In the genomic region with DNA sequence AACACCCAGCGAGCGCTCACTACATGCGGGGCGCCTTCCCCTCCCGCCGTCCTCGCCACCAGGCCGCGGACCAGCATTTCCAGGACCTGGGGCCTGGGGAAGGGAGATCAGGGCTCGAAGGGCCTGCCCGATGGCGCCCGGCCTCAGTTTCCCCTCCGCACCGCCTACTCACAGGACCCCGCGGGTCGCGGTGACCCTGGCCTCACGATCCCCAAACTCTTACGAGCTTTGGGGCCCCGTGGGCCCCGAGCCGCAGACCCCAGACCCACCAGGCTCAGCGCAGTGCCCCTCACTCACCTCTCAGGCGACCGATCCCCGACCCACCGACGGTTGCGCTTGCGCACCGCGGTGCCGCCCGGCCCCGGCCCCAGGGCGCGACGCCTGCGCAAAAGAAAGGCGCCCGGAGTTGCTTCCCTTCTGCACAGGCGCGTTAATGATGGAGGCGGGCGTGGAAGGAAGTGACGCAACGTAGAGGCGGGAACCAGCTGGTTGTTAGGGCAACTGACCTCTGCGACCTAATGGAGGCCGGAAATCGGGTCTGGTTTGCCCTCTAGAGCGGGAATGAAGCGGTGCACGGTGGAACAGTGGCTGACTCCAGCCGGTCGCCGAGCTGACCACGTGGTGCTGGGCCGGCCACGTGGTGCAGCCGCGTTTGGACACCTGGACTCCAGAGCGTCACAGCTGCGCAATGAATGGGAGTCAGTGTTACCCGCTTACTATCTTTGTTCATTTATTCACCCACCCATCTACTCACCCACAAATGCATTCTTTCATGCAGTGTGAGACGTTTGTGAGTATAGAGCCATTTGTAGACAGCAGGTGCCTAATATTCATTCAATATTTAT, we compare ENCODE assay signal across 1 cellular context.
TF ChIP-seq lines count a peak whose summit lies in the region.

A gene with protein sequence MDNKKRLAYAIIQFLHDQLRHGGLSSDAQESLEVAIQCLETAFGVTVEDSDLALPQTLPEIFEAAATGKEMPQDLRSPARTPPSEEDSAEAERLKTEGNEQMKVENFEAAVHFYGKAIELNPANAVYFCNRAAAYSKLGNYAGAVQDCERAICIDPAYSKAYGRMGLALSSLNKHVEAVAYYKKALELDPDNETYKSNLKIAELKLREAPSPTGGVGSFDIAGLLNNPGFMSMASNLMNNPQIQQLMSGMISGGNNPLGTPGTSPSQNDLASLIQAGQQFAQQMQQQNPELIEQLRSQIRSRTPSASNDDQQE (minus strand): TSS at position 338 of the 845 bp plus-strand sequence. CDS start 14,205 bp downstream, outside the sequence.

TF ChIP-seq in K562, 482 proteins besides CTCF, POLR2A, EP300 and RAD21 (continued from another document and continues in another):
- TF ChIP-seq ZFP91 (CRISPR knock-in tag; IDR thresholded peaks at IDR 0.05) = 0 out of 2 replicates have a peak, but pooled peaks have one; percentile 50
- peak in 1 of 2 experiments; percentile 94; a peak in 1 of 4 replicates for TF ChIP-seq MLX (CRISPR knock-in tag; conservative IDR thresholded peaks at IDR 0.05)
- TF ChIP-seq NR2C1 (IDR thresholded peaks at IDR 0.05) = peak; percentile 94
- TF ChIP-seq NR2C1 (tag; IDR thresholded peaks at IDR 0.05) = peak; percentile 97
- TF ChIP-seq NR2F6 (CRISPR knock-in tag; IDR thresholded peaks at IDR 0.05) = no peak
- no peak for TF ChIP-seq TCFL5 (CRISPR knock-in tag; conservative IDR thresholded peaks at IDR 0.05)
- 0 out of 2 replicates have a peak, but pooled peaks have one; percentile 9 for TF ChIP-seq SMAD3 (CRISPR knock-in tag; conservative IDR thresholded peaks at IDR 0.05)
- no peak for TF ChIP-seq TAF9B (IDR thresholded peaks at IDR 0.05; ENCODE audit: partially characterized antibody)
- peak; percentile 79; the same call in 1 of the 2 replicates for TF ChIP-seq ZNF175 (CRISPR knock-in tag; IDR thresholded peaks at IDR 0.05; ENCODE audit: low read depth)
- TF ChIP-seq KLF1 (tag; IDR thresholded peaks at IDR 0.05) = peak; percentile 25; the same call in 1 of the 2 replicates
- TF ChIP-seq PML (IDR thresholded peaks at IDR 0.05; ENCODE audit: low read length) = peak; percentile 54
- peak; percentile 90 for TF ChIP-seq ZFX (CRISPR knock-in tag; IDR thresholded peaks at IDR 0.05)
- 0 out of 2 replicates have a peak, but pooled peaks have one; percentile 40 for TF ChIP-seq ELF4 (CRISPR knock-in tag; IDR thresholded peaks at IDR 0.05)
- no peak for TF ChIP-seq ZNF347 (CRISPR knock-in tag; IDR thresholded peaks at IDR 0.05; ENCODE audit: low read depth)
- TF ChIP-seq NKRF (IDR thresholded peaks at IDR 0.05; ENCODE audit: borderline replicate concordance) = peak; percentile 92; the same call in 1 of the 2 replicates
- no peak for TF ChIP-seq ZNF77 (CRISPR knock-in tag; IDR thresholded peaks at IDR 0.05)
- no peak for TF ChIP-seq NFIX (CRISPR knock-in tag; IDR thresholded peaks at IDR 0.05; ENCODE audit: low read depth)
- TF ChIP-seq CAMTA2 (CRISPR knock-in tag; conservative IDR thresholded peaks at IDR 0.05) = no peak
- TF ChIP-seq CBFA2T2 (conservative IDR thresholded peaks at IDR 0.05) = peak; percentile 92
- TF ChIP-seq CHD2 (IDR thresholded peaks at IDR 0.05; ENCODE audit: low read depth, low read length) = peak; percentile 47
- no peak for TF ChIP-seq SMAD1 (IDR thresholded peaks at IDR 0.05; ENCODE audit: low read depth, low read length, partially characterized antibody)
- TF ChIP-seq FIP1L1 (IDR thresholded peaks at IDR 0.05; ENCODE audit: low read depth, low read length, poor library complexity, severe bottlenecking) = peak; percentile 93
- no peak for TF ChIP-seq NFYB (IDR thresholded peaks at IDR 0.05; ENCODE audit: extremely low read depth, insufficient read length)
- TF ChIP-seq FOSL1 (tag; conservative IDR thresholded peaks at IDR 0.05) = no peak
- TF ChIP-seq RNF2 (IDR thresholded peaks at IDR 0.05) = peak; percentile 97
- TF ChIP-seq, protein P1, sequence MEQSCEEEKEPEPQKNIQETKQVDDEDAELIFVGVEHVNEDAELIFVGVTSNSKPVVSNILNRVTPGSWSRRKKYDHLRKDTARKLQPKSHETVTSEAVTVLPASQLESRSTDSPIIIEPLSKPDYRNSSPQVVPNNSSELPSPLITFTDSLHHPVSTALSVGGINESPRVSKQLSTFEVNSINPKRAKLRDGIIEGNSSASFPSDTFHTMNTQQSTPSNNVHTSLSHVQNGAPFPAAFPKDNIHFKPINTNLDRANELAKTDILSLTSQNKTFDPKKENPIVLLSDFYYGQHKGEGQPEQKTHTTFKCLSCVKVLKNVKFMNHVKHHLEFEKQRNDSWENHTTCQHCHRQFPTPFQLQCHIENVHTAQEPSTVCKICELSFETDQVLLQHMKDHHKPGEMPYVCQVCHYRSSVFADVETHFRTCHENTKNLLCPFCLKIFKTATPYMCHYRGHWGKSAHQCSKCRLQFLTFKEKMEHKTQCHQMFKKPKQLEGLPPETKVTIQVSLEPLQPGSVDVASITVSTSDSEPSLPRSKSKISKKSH (CRISPR knock-in tag; IDR thresholded peaks at IDR 0.05) = no peak
- TF ChIP-seq, protein P2, sequence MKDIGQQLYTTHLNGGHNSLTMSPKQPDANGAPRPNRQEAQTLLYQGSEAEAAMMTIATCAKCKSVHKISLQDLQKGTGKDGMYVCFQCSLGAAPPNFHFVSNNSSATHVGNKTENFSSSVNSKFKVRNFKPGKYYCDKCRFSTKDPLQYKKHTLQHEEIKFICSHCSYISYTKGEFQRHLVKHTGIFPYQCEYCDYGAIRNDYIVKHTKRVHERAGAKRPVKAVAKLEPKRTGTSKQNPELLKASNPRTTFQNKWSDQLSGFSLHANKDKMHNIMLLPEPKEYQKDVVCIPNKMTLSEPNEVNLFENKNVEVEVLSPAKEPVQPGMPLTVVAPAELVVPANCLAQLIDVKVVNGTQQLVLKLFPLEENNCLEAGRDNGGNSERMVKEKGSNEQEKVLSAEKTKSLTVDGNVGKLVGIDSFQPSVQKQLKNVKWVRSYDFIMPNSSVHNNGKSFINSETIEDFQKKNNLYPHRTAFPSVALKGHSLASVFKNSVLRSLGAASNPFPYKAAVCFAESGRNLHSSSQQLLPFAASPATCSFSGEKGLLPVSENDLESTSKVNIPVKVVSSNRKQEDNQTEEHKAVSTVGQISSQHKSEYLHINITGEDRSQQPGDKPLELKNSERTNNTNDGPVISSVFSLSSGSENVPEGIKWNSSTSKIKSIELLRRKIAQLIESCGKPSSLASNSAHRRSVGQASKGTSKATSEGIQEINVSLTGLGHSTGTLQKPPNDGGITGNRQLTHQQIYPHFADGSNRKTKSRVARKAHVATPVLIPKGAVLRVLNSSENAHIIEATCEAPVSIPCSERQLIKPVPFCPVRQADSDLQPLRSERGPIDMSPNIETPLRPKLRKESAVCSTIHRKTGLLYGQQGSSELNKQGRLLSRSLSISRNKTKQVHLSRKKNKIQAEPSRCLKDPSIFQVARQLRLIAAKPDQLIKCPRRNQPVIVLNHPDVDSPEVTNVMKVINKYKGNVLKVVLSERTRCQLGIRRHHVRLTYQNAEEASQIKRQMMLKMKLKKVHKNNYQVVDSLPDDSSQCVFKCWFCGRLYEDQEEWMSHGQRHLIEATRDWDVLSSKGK (CRISPR knock-in tag; IDR thresholded peaks at IDR 0.05) = no peak
- 0 out of 2 replicates have a peak, but pooled peaks have one; percentile 19 for TF ChIP-seq PHF21A (IDR thresholded peaks at IDR 0.05; ENCODE audit: borderline replicate concordance, low read depth)
- TF ChIP-seq VEZF1 (CRISPR knock-in tag; IDR thresholded peaks at IDR 0.05) = peak; percentile 44; the same call in 1 of the 2 replicates
- peak; percentile 100 for TF ChIP-seq ZKSCAN8 (CRISPR knock-in tag; IDR thresholded peaks at IDR 0.05)
- TF ChIP-seq ZBTB1 (CRISPR knock-in tag; IDR thresholded peaks at IDR 0.05; ENCODE audit: borderline replicate concordance, low read depth) = peak; percentile 93
- peak; percentile 98 for TF ChIP-seq GABPA (tag; conservative IDR thresholded peaks at IDR 0.05; ENCODE audit: low read depth)
- peak; percentile 81 for TF ChIP-seq PHF20 (IDR thresholded peaks at IDR 0.05; ENCODE audit: partially characterized antibody)
- TF ChIP-seq, protein P3, sequence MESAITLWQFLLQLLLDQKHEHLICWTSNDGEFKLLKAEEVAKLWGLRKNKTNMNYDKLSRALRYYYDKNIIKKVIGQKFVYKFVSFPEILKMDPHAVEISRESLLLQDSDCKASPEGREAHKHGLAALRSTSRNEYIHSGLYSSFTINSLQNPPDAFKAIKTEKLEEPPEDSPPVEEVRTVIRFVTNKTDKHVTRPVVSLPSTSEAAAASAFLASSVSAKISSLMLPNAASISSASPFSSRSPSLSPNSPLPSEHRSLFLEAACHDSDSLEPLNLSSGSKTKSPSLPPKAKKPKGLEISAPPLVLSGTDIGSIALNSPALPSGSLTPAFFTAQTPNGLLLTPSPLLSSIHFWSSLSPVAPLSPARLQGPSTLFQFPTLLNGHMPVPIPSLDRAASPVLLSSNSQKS (CRISPR knock-in tag; IDR thresholded peaks at IDR 0.05) = no peak
- TF ChIP-seq, protein P4, sequence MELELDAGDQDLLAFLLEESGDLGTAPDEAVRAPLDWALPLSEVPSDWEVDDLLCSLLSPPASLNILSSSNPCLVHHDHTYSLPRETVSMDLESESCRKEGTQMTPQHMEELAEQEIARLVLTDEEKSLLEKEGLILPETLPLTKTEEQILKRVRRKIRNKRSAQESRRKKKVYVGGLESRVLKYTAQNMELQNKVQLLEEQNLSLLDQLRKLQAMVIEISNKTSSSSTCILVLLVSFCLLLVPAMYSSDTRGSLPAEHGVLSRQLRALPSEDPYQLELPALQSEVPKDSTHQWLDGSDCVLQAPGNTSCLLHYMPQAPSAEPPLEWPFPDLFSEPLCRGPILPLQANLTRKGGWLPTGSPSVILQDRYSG (tag; conservative IDR thresholded peaks at IDR 0.05; ENCODE audit: low read depth) = peak; percentile 92
- TF ChIP-seq MXI1 (IDR thresholded peaks at IDR 0.05; ENCODE audit: low read depth, low read length) = peak; percentile 97
- peak; percentile 45 for TF ChIP-seq ASH1L (IDR thresholded peaks at IDR 0.05; ENCODE audit: borderline replicate concordance, low read depth, partially characterized antibody)
- no peak for TF ChIP-seq ZNF79 (CRISPR knock-in tag; IDR thresholded peaks at IDR 0.05; ENCODE audit: low read depth)
- TF ChIP-seq LCOR (CRISPR knock-in tag; IDR thresholded peaks at IDR 0.05) = peak; percentile 99
- peak; percentile 81 for TF ChIP-seq TOE1 (IDR thresholded peaks at IDR 0.05; ENCODE audit: borderline replicate concordance)
- TF ChIP-seq TOE1 (CRISPR knock-in tag; IDR thresholded peaks at IDR 0.05; ENCODE audit: borderline replicate concordance, low read depth) = peak; percentile 99
- peak; percentile 98 for TF ChIP-seq RFX1 (IDR thresholded peaks at IDR 0.05)
- no peak for TF ChIP-seq ZSCAN29 (IDR thresholded peaks at IDR 0.05)
- TF ChIP-seq, protein P5, sequence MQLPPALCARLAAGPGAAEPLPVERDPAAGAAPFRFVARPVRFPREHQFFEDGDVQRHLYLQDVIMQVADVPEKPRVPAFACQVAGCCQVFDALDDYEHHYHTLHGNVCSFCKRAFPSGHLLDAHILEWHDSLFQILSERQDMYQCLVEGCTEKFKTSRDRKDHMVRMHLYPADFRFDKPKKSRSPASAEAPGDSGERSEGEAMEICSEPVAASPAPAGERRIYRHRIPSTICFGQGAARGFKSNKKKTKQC (CRISPR knock-in tag; IDR thresholded peaks at IDR 0.05) = peak; percentile 100
- TF ChIP-seq SUPT5H (IDR thresholded peaks at IDR 0.05) = peak; percentile 83
- peak; percentile 69 for TF ChIP-seq KDM5B (IDR thresholded peaks at IDR 0.05; ENCODE audit: insufficient replicate concordance, low read depth, low read length)
